25 cellular contexts compared by ENCODE assay signal in genomic region chr11:15743244-15743629, GRCh38.
"Had no signal": no experiment of that assay in that cellular context is flagged by ENCODE, and none has a peak within 500 bp of the region (broad histone marks: within the 10 kb centered on the region; RNA-seq: fewer than 3 reads in every experiment).

No MANE protein-coding gene starts in this region.

- H3K4me3 Mint-ChIP-seq: activated CD4-positive, alpha-beta memory T cell treated with anti-CD3 and anti-CD28 coated beads for 36 hours; activated CD4-positive, alpha-beta T cell treated with anti-CD3 and anti-CD28 coated beads, Interleukin-2, amount 10 ng/mL, durations not matched to agents 7 days and 5 days; activated naive CD8-positive, alpha-beta T cell treated with anti-CD3 and anti-CD28 coated beads, Interleukin-2, amount 50 U/mL, for 24 hours; activated T-cell treated with anti-CD3 and anti-CD28 coated beads, Interleukin-2, amount 50 U/mL, for 4 hours; brain; central memory CD8-positive, alpha-beta T cell had no signal

- H3K9me3 Mint-ChIP-seq: activated CD4-positive, alpha-beta memory T cell treated with anti-CD3 and anti-CD28 coated beads for 36 hours; activated CD4-positive, alpha-beta T cell treated with anti-CD3 and anti-CD28 coated beads, Interleukin-2, amount 10 ng/mL, durations not matched to agents 7 days and 5 days; activated naive CD8-positive, alpha-beta T cell treated with anti-CD3 and anti-CD28 coated beads, Interleukin-2, amount 50 U/mL, for 24 hours had no signal

- H3K27me3 Mint-ChIP-seq: activated CD4-positive, alpha-beta memory T cell treated with anti-CD3 and anti-CD28 coated beads for 36 hours; activated CD4-positive, alpha-beta T cell treated with anti-CD3 and anti-CD28 coated beads, Interleukin-2, amount 10 ng/mL, durations not matched to agents 7 days and 5 days; activated naive CD8-positive, alpha-beta T cell treated with anti-CD3 and anti-CD28 coated beads, Interleukin-2, amount 50 U/mL, for 24 hours; central memory CD8-positive, alpha-beta T cell had no signal

- H3K4me3 ChIP-seq: ascending aorta, SK-N-MC had no signal

- H3K4me2 ChIP-seq: KMS-11 had no signal

- H3K4me1 Mint-ChIP-seq: activated CD4-positive, alpha-beta T cell treated with anti-CD3 and anti-CD28 coated beads, Interleukin-2, amount 10 ng/mL, durations not matched to agents 7 days and 5 days; activated naive CD8-positive, alpha-beta T cell treated with anti-CD3 and anti-CD28 coated beads, Interleukin-2, amount 50 U/mL, for 24 hours; central memory CD8-positive, alpha-beta T cell had no signal

- H3K27ac Mint-ChIP-seq: activated CD4-positive, alpha-beta memory T cell treated with anti-CD3 and anti-CD28 coated beads for 36 hours; activated CD4-positive, alpha-beta T cell treated with anti-CD3 and anti-CD28 coated beads, Interleukin-2, amount 10 ng/mL, durations not matched to agents 7 days and 5 days; activated naive CD4-positive, alpha-beta T cell treated with anti-CD3 and anti-CD28 coated beads, Interleukin-2, amount 50 U/mL, for 72 hours; activated naive CD8-positive, alpha-beta T cell treated with anti-CD3 and anti-CD28 coated beads, Interleukin-2, amount 50 U/mL, for 24 hours had no signal

- H3K4me1 ChIP-seq: ascending aorta had no signal

- DNase-seq: activated CD4-positive, alpha-beta memory T cell treated with anti-CD3 and anti-CD28 coated beads for 36 hours; activated CD4-positive, alpha-beta T cell treated with anti-CD3 and anti-CD28 coated beads, Interleukin-2, amount 10 ng/mL, durations not matched to agents 7 days and 5 days; activated CD4-positive, CD25-positive, alpha-beta regulatory T cell; activated CD8-positive, alpha-beta memory T cell treated with anti-CD3 and anti-CD28 coated beads for 24 hours; activated effector memory CD4-positive, alpha-beta T cell treated with anti-CD3 and anti-CD28 coated beads, Interleukin-2, amount 50 U/mL, for 16 hours; activated naive CD4-positive, alpha-beta T cell treated with Interleukin-2 at 50 U/mL for 16 hours; activated naive CD8-positive, alpha-beta T cell treated with anti-CD3 and anti-CD28 coated beads, Interleukin-2, amount 50 U/mL, for 24 hours; activated T-cell treated with anti-CD3 and anti-CD28 coated beads, Interleukin-2, amount 50 U/mL, for 4 hours; amniotic stem cell; NCI-H1694; NCI-H2107; NCI-H510A; NCI-H526 treated with DMSO at 0.1 percent for 48 hours; NCI-H82; RPMI8226; T-helper 1 cell had no signal

- H3K9me3 ChIP-seq: ascending aorta had no signal

- ATAC-seq: activated naive CD4-positive, alpha-beta T cell treated with anti-CD3 and anti-CD28 coated beads, Interleukin-2, amount 50 U/mL, for 72 hours; activated naive CD8-positive, alpha-beta T cell treated with anti-CD3 and anti-CD28 coated beads, Interleukin-2, amount 50 U/mL, for 24 hours; activated T-cell treated with anti-CD3 and anti-CD28 coated beads, Interleukin-2, amount 50 U/mL, for 4 hours; Panc1; Right ventricle myocardium inferior had no signal

- H3K36me3 ChIP-seq: ascending aorta had no signal

- H3K36me3 Mint-ChIP-seq: activated CD4-positive, alpha-beta memory T cell treated with anti-CD3 and anti-CD28 coated beads for 36 hours; activated naive CD4-positive, alpha-beta T cell treated with anti-CD3 and anti-CD28 coated beads, Interleukin-2, amount 50 U/mL, for 72 hours; brain had no signal

- H3K27ac ChIP-seq: ascending aorta, KMS-11, SK-N-MC, VCaP had no signal

- H3K27me3 ChIP-seq: ascending aorta had no signal

- H3K9ac ChIP-seq: KMS-11 had no signal
